In genomic region chrX:7904557-7904956, GRCh38 we compare ENCODE assay signal across 19 cellular contexts.
"Had no signal": no experiment of that assay in that cellular context is flagged by ENCODE, and none has a peak within 500 bp of the region (broad histone marks: within the 10 kb centered on the region; RNA-seq: fewer than 3 reads in every experiment).

No MANE protein-coding gene starts in this region.

- H3K27me3 ChIP-seq: ovary, sigmoid colon, spleen, upper lobe of right lung had no signal

- ATAC-seq: activated T-helper 17 cell treated with anti-CD3 and anti-CD28 coated beads, Interleukin-2, amount 50 U/mL, for 72 hours; naive thymus-derived CD8-positive, alpha-beta T cell; stimulated activated memory B cell treated with anti-CD40 and anti-IgM and Interleukin-4, amounts not matched to agents 10 μg/mL and 1 μg/mL and 100 μg/mL, for 72 hours; T-cell; upper lobe of right lung had no signal

- DNase-seq: activated B cell treated with CpG ODN at 0.5 μM for 24 hours; activated CD4-positive, alpha-beta memory T cell treated with anti-CD3 and anti-CD28 coated beads, Interleukin-2, amount 10 ng/mL, durations not matched to agents 7 days and 5 days; activated CD4-positive, alpha-beta T cell treated with anti-CD3 and anti-CD28 coated beads for 48 hours; activated naive CD4-positive, alpha-beta T cell; activated naive CD8-positive, alpha-beta T cell treated with anti-CD3 and anti-CD28 coated beads for 36 hours; activated T-cell treated with anti-CD3 and anti-CD28 coated beads, Interleukin-2, amount 50 U/mL, for 1 hour; dermis blood vessel endothelial cell; effector memory CD4-positive, alpha-beta T cell; immature natural killer cell; naive thymus-derived CD8-positive, alpha-beta T cell; ovary; sigmoid colon; spleen; stimulated activated CD4-positive, alpha-beta T cell treated with anti-CD3 and anti-CD28 coated beads, Interleukin-4, amount 100 ng/mL, for 4 hours; T-cell; upper lobe of right lung had no signal

- H3K9me3 ChIP-seq: ovary, sigmoid colon, spleen, thoracic aorta, upper lobe of right lung had no signal

- H3K4me1 ChIP-seq: sigmoid colon, spleen, upper lobe of right lung had no signal

- H3K4me3 ChIP-seq: ovary, sigmoid colon, spleen, thoracic aorta, upper lobe of right lung had no signal

- H3K36me3 ChIP-seq: thoracic aorta, upper lobe of right lung had no signal

- H3K27ac ChIP-seq: ovary, sigmoid colon, spleen, thoracic aorta, upper lobe of right lung had no signal
